Comparison of ENCODE assay signal across 9 cellular contexts in the genomic region with DNA sequence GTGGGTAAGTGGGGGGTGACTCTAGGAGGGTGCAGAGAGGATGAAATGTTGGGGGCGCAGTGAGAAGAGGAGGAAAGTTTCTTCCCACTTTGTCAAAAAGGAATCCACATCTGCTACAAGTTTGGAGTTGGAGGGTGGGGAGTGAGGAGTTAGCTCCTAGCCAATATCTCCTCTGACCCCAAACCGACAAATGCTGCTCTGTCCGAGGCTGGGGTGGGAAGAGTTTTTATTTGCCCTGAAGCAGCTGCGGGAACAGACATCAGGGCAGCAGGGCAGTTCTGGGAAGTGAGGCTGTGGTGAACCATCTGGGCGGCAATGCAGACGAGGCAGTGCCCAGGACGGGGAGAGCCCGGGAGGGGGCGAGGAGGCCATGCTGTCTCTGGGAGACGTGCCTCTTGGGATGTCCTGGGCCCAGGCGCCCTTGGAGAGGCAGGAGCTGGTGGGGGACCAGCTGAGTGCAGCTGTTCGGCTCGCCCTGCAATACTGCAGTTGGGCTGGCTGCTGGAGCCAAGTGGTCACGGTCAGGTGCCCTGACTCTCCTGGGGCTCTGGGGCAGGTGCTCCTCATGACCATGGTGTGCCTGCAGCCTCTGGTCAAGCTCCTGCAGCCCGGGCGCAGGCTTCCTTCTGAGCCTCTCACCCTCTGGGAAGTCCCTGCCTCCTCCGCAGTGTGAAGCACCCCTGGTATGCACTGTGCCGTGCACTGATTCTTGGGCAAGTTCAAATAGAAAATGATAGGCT. TPM values are rescaled to one million over a fixed set of nuclear protein-coding genes. Genes with fewer than 3 reads are reported as not detected.
DNase-seq lines count a peak whose midpoint lies in the region; ATAC-seq and TF ChIP-seq lines count a peak whose summit lies in the region.
"Had no signal": no experiment of that assay in that cellular context is flagged by ENCODE, and none has a peak within 500 bp of the region (broad histone marks: within the 10 kb centered on the region; RNA-seq: fewer than 3 reads in every experiment).

No MANE protein-coding gene starts in this region.

- H3K9ac ChIP-seq in endodermal cell (ENCODE audit: extremely low read depth, low read length, poor library complexity, severe bottlenecking): peak overlapping the region; percentile 63

- DNase-seq in Right ventricle myocardium inferior (ENCODE audit: missing footprints) (no peak), cardiac septum (ENCODE audit: low spot score) (no peak), endodermal cell (peak; percentile 86), myocyte (ENCODE audit: low read depth) (peak; percentile 91), uterus (no peak), cerebellum (ENCODE audit: low spot score) (no peak)
- no peak for DNase-seq in naive thymus-derived CD8-positive, alpha-beta T cell

- H3K27me3 ChIP-seq in endodermal cell (ENCODE audit: control insufficient read depth, insufficient read depth, low read length, poor library complexity, severe bottlenecking) (no peaks in the 10 kb centered on the region), uterus (no peaks in the 10 kb centered on the region)

- H3K9me3 Mint-ChIP-seq in endodermal cell: no peaks in the 10 kb centered on the region
- H3K9me3 Mint-ChIP-seq in naive thymus-derived CD8-positive, alpha-beta T cell: no peaks in the 10 kb centered on the region
- H3K9me3 Mint-ChIP-seq: dendritic cell treated with granulocyte-macrophage colony-stimulating factor and Interleukin-4, amounts not matched to agents 40 ng/mL and 50 ng/mL, for 4 days had no signal

- H3K9me3 ChIP-seq in endodermal cell (ENCODE audit: control insufficient read depth, low read length): no peaks in the 10 kb centered on the region
- no peaks in the 10 kb centered on the region for H3K9me3 ChIP-seq in uterus

- POLR2A ChIA-PET in naive thymus-derived CD8-positive, alpha-beta T cell (lab: Charles Lee): no interaction called here

- no peaks in the 10 kb centered on the region for H3K36me3 Mint-ChIP-seq in endodermal cell (ENCODE audit: low read depth)
- H3K36me3 Mint-ChIP-seq in naive thymus-derived CD8-positive, alpha-beta T cell: no peaks in the 10 kb centered on the region

- H3K4me3 ChIP-seq in endodermal cell (ENCODE audit: low read length): peak overlapping the region; percentile 6
- H3K4me3 ChIP-seq in uterus: no peak overlapping the region

- peaks cover 48% of the 10 kb centered on the region for H3K4me1 Mint-ChIP-seq in endodermal cell
- H3K4me1 Mint-ChIP-seq in naive thymus-derived CD8-positive, alpha-beta T cell: peaks cover 0 to 15% (median 10%) of the 10 kb centered on the region in 4 donors

- TF ChIP-seq CTCF in endodermal cell (conservative IDR thresholded peaks at IDR 0.05): no peak
- no peak for TF ChIP-seq CTCF in uterus (IDR thresholded peaks at IDR 0.05)

- peak overlapping the region; percentile 94 for H3K27ac Mint-ChIP-seq in endodermal cell
- no peak overlapping the region for H3K27ac Mint-ChIP-seq in naive thymus-derived CD8-positive, alpha-beta T cell
- H3K27ac Mint-ChIP-seq: dendritic cell treated with granulocyte-macrophage colony-stimulating factor and Interleukin-4, amounts not matched to agents 40 ng/mL and 50 ng/mL, for 4 days had no signal

- H3K27me3 Mint-ChIP-seq in endodermal cell (ENCODE audit: insufficient read depth): no peaks in the 10 kb centered on the region
- H3K27me3 Mint-ChIP-seq in naive thymus-derived CD8-positive, alpha-beta T cell: peaks cover 0 to 4% (median 0%) of the 10 kb centered on the region in 5 donors

- no peak for TF ChIP-seq POLR2A in uterus (IDR thresholded peaks at IDR 0.05)

- intact Hi-C loops in Right ventricle myocardium inferior (cut with DNase I): no loop called here
- intact Hi-C loops in cardiac septum (cut with DNase I): no loop called here
- intact Hi-C loops in uterus (cut with DNase I; ENCODE audit: low total_unique reads): no loop called here

- 67 to 79% methylated on average over 11 to 18 of the region's 18 CpGs for WGBS in endodermal cell (ENCODE audit: insufficient coverage in 1 of 2, insufficient read length in 1 of 2), 2 experiments

- ATAC-seq in Right ventricle myocardium inferior (peak; percentile 35), GM18498 (IDR thresholded peaks at IDR 0.05; ENCODE audit: unreplicated experiment) (no peak)
- no peak for ATAC-seq in naive thymus-derived CD8-positive, alpha-beta T cell

- peak overlapping the region; percentile 88 for H3K27ac ChIP-seq in endodermal cell (ENCODE audit: low read depth, low read length)
- peak overlapping the region; percentile 53 to 77 for H3K27ac ChIP-seq in uterus

- H3K4me1 ChIP-seq in endodermal cell (ENCODE audit: control insufficient read depth, insufficient read depth, low read length) (peaks cover 15% of the 10 kb centered on the region), uterus (peaks cover 0 to 9% of the 10 kb centered on the region in 2 donors)

- peak overlapping the region; percentile 29 for H3K4me3 Mint-ChIP-seq in endodermal cell
- H3K4me3 Mint-ChIP-seq in naive thymus-derived CD8-positive, alpha-beta T cell: no peak overlapping the region
- H3K4me3 Mint-ChIP-seq: dendritic cell treated with granulocyte-macrophage colony-stimulating factor and Interleukin-4, amounts not matched to agents 40 ng/mL and 50 ng/mL, for 4 days had no signal

- H3K36me3 ChIP-seq in endodermal cell (ENCODE audit: control insufficient read depth, insufficient read depth, low read length): no peaks in the 10 kb centered on the region
- no peaks in the 10 kb centered on the region for H3K36me3 ChIP-seq in uterus

RNA-seq across cellular contexts. Expression of a gene that starts 6.4 kb away (rescaled TPM):
- total RNA-seq in Right ventricle myocardium inferior (12.2 TPM), cardiac septum (49.9 TPM), endodermal cell (10 to 100 TPM; 54.2 to 75.3 TPM), myocyte (36.0 and 38.3 TPM in 2 replicates), uterus (100 to 1,000 TPM in 1 of 4 donors, 10 to 100 TPM in 3; 20.9 to 101 (median 39.5) TPM), cerebellum (10.7 TPM)
- polyA plus RNA-seq in endodermal cell (2013, experiment 1 of 2): 15.1 TPM
- polyA plus RNA-seq in endodermal cell (2013, experiment 2 of 2): 19.8 TPM
- 10.1 TPM for polyA plus RNA-seq in myocyte (2012)
- 1 to 10 TPM in 1 of 2 experiments, under 1 TPM in 1; 0.86 to 1.0 TPM for total RNA-seq in naive thymus-derived CD8-positive, alpha-beta T cell
- 10 to 100 TPM; 21.2 to 43.9 (median 37.3) TPM for polyA plus RNA-seq in naive thymus-derived CD8-positive, alpha-beta T cell

RNA-seq across cellular contexts. Expression of a gene that starts 12.2 kb away (rescaled TPM):
- total RNA-seq in Right ventricle myocardium inferior (16.7 TPM), cardiac septum (22.1 TPM), endodermal cell (10 to 100 TPM; 57.1 to 58.2 TPM), myocyte (37.9 and 53.2 TPM in 2 replicates), uterus (10 to 100 TPM; 12.9 to 75.4 (median 63.1) TPM), cerebellum (41.8 TPM)
- 33.1 TPM for polyA plus RNA-seq in endodermal cell (2013, experiment 1 of 2)
- polyA plus RNA-seq in endodermal cell (2013, experiment 2 of 2): 32.3 TPM
- 32.8 TPM for polyA plus RNA-seq in myocyte (2012)
- total RNA-seq in naive thymus-derived CD8-positive, alpha-beta T cell: 10 to 100 TPM; 72.5 to 73.4 TPM
- polyA plus RNA-seq in naive thymus-derived CD8-positive, alpha-beta T cell: 10 to 100 TPM; 24.3 to 46.6 (median 32.7) TPM

Comparison
In these comparisons a context has a peak if more than half of its experiments do, and no peak if none do; other contexts are left out.
1. DNase-seq: peak in endodermal cell (single experiment) and myocyte (single experiment); none in Right ventricle myocardium inferior (single experiment), cardiac septum (single experiment), uterus (0 of 2), naive thymus-derived CD8-positive, alpha-beta T cell (0 of 10) and cerebellum (single experiment).